ENCODE assay signal across 32 cellular contexts in genomic region chr15:58114812-58115211, GRCh38. TPM values are rescaled to one million over a fixed set of nuclear protein-coding genes. Genes with fewer than 3 reads are reported as not detected.
"Had no signal": no experiment of that assay in that cellular context is flagged by ENCODE, and none has a peak within 500 bp of the region (broad histone marks: within the 10 kb centered on the region; RNA-seq: fewer than 3 reads in every experiment).

No MANE protein-coding gene starts in this region.

- H3K9me3 ChIP-seq: gastrocnemius medialis, mucosa of descending colon, neutrophil, sigmoid colon had no signal

- ATAC-seq: activated T-cell treated with anti-CD3 and anti-CD28 coated beads, Interleukin-2, amount 50 U/mL, for 4 hours; activated T-helper 17 cell treated with anti-CD3 and anti-CD28 coated beads, Interleukin-2, amount 50 U/mL, for 72 hours; gastrocnemius medialis; left ventricle myocardium superior; mucosa of descending colon; stimulated activated memory B cell treated with anti-CD40 and anti-IgM and Interleukin-4, amounts not matched to agents 10 μg/mL and 1 μg/mL and 100 μg/mL, for 72 hours; stimulated activated naive CD8-positive, alpha-beta T cell treated with anti-CD3 and anti-CD28 coated beads, Interleukin-15, amount 100 ng/mL, for 72 hours; T-helper 17 cell had no signal

- H3K4me1 ChIP-seq: gastrocnemius medialis, sigmoid colon had no signal

- H3K9me3 Mint-ChIP-seq: activated CD4-positive, alpha-beta memory T cell treated with anti-CD3 and anti-CD28 coated beads, Interleukin-2, amount 10 ng/mL, durations not matched to agents 7 days and 5 days; activated CD4-positive, alpha-beta T cell treated with anti-CD3 and anti-CD28 coated beads, Interleukin-2, amount 10 ng/mL, durations not matched to agents 7 days and 5 days; activated T-cell treated with anti-CD3 and anti-CD28 coated beads, Interleukin-2, amount 50 U/mL, for 4 hours; activated T-helper 17 cell treated with anti-CD3 and anti-CD28 coated beads, Interleukin-2, amount 50 U/mL, for 72 hours; stimulated activated memory B cell treated with anti-CD40 and anti-IgM and Interleukin-4, amounts not matched to agents 10 μg/mL and 1 μg/mL and 100 μg/mL, for 72 hours; stimulated activated naive CD8-positive, alpha-beta T cell treated with anti-CD3 and anti-CD28 coated beads, Interleukin-15, amount 100 ng/mL, for 72 hours had no signal

- H3K27me3 ChIP-seq: sigmoid colon had no signal

- H3K4me3 Mint-ChIP-seq: activated CD4-positive, alpha-beta memory T cell treated with anti-CD3 and anti-CD28 coated beads, Interleukin-2, amount 10 ng/mL, durations not matched to agents 7 days and 5 days; activated CD4-positive, alpha-beta T cell treated with anti-CD3 and anti-CD28 coated beads, Interleukin-2, amount 10 ng/mL, durations not matched to agents 7 days and 5 days; activated T-cell treated with anti-CD3 and anti-CD28 coated beads, Interleukin-2, amount 50 U/mL, for 4 hours; activated T-helper 17 cell treated with anti-CD3 and anti-CD28 coated beads, Interleukin-2, amount 50 U/mL, for 72 hours; nephron progenitor cell; stimulated activated memory B cell treated with anti-CD40 and anti-IgM and Interleukin-4, amounts not matched to agents 10 μg/mL and 1 μg/mL and 100 μg/mL, for 72 hours; stimulated activated naive CD8-positive, alpha-beta T cell treated with anti-CD3 and anti-CD28 coated beads, Interleukin-15, amount 100 ng/mL, for 72 hours; T-helper 17 cell had no signal

- H3K4me1 Mint-ChIP-seq: activated CD4-positive, alpha-beta memory T cell treated with anti-CD3 and anti-CD28 coated beads, Interleukin-2, amount 10 ng/mL, durations not matched to agents 7 days and 5 days; activated CD4-positive, alpha-beta T cell treated with anti-CD3 and anti-CD28 coated beads, Interleukin-2, amount 10 ng/mL, durations not matched to agents 7 days and 5 days; activated T-helper 17 cell treated with anti-CD3 and anti-CD28 coated beads, Interleukin-2, amount 50 U/mL, for 72 hours; stimulated activated memory B cell treated with anti-CD40 and anti-IgM and Interleukin-4, amounts not matched to agents 10 μg/mL and 1 μg/mL and 100 μg/mL, for 72 hours; stimulated activated naive CD8-positive, alpha-beta T cell treated with anti-CD3 and anti-CD28 coated beads, Interleukin-15, amount 100 ng/mL, for 72 hours; T-helper 17 cell had no signal

- FAIRE-seq: colon had no signal

- DNase-seq: activated CD4-positive, alpha-beta memory T cell treated with anti-CD3 and anti-CD28 coated beads, Interleukin-2, amount 10 ng/mL, durations not matched to agents 7 days and 5 days; activated CD4-positive, alpha-beta T cell treated with anti-CD3 and anti-CD28 coated beads, Interleukin-2, amount 10 ng/mL, durations not matched to agents 7 days and 5 days; activated CD4-positive, CD25-positive, alpha-beta regulatory T cell treated with anti-CD3 and anti-CD28 coated beads, Interleukin-2, amount 50 U/mL, for 72 hours; activated gamma-delta T cell treated with Interleukin-2 at 50 U/mL for 16 hours; activated naive CD4-positive, alpha-beta T cell treated with anti-CD3 and anti-CD28 coated beads, Interleukin-2, amount 50 U/mL, for 16 hours; activated T-cell treated with anti-CD3 and anti-CD28 coated beads, Interleukin-2, amount 50 U/mL, for 4 hours; dermis blood vessel endothelial cell; effector CD4-positive, alpha-beta T cell; gastrocnemius medialis; glutamatergic neuron; islet precursor cell; left cardiac atrium; left ventricle myocardium superior; mucosa of descending colon; nephron progenitor cell; sigmoid colon; stimulated activated CD4-positive, alpha-beta T cell treated with anti-CD3 and anti-CD28 coated beads, Interleukin-1b, Interleukin-23, amount 100 ng/mL, for 48 hours; stimulated activated CD4-positive, alpha-beta T cell treated with anti-CD3 and anti-CD28 coated beads, Interleukin-4, amount 100 ng/mL, for 4 hours; stimulated activated CD8-positive, alpha-beta memory T cell treated with anti-CD3 and anti-CD28 coated beads, Interleukin-4, amount 100 ng/mL, for 48 hours; stimulated activated naive CD8-positive, alpha-beta T cell treated with anti-CD3 and anti-CD28 coated beads, Interleukin-15, amount 100 ng/mL, for 72 hours; substantia nigra; T-helper 17 cell; T1000 had no signal

- H3K36me3 Mint-ChIP-seq: stimulated activated memory B cell treated with anti-CD40 and anti-IgM and Interleukin-4, amounts not matched to agents 10 μg/mL and 1 μg/mL and 100 μg/mL, for 72 hours had no signal

- H3K4me2 ChIP-seq: smooth muscle cell had no signal

- H3K27ac ChIP-seq: epithelial cell of prostate, gastrocnemius medialis, neutrophil, sigmoid colon had no signal

- H3K36me3 ChIP-seq: gastrocnemius medialis, neutrophil, sigmoid colon had no signal

- H3K4me3 ChIP-seq: gastrocnemius medialis, mucosa of descending colon, sigmoid colon, smooth muscle cell had no signal

- H3K27ac Mint-ChIP-seq: activated CD4-positive, alpha-beta memory T cell treated with anti-CD3 and anti-CD28 coated beads, Interleukin-2, amount 10 ng/mL, durations not matched to agents 7 days and 5 days; activated CD4-positive, alpha-beta T cell treated with anti-CD3 and anti-CD28 coated beads, Interleukin-2, amount 10 ng/mL, durations not matched to agents 7 days and 5 days; activated T-helper 17 cell treated with anti-CD3 and anti-CD28 coated beads, Interleukin-2, amount 50 U/mL, for 72 hours; nephron progenitor cell; progenitor cell of endocrine pancreas; stimulated activated memory B cell treated with anti-CD40 and anti-IgM and Interleukin-4, amounts not matched to agents 10 μg/mL and 1 μg/mL and 100 μg/mL, for 72 hours; T-helper 17 cell had no signal

RNA-seq across cellular contexts. Expression of gene AQP9, which starts 23.4 kb away (rescaled TPM):
- total RNA-seq: activated CD4-positive, alpha-beta memory T cell treated with anti-CD3 and anti-CD28 coated beads, Interleukin-2, amount 10 ng/mL, durations not matched to agents 7 days and 5 days; activated CD4-positive, alpha-beta T cell treated with anti-CD3 and anti-CD28 coated beads, Interleukin-2, amount 10 ng/mL, durations not matched to agents 7 days and 5 days; activated T-helper 17 cell treated with anti-CD3 and anti-CD28 coated beads, Interleukin-2, amount 50 U/mL, for 72 hours; lung microvascular endothelial cell; osteocyte; progenitor cell of endocrine pancreas had no signal
- polyA plus RNA-seq: smooth muscle cell had no signal

RNA-seq across cellular contexts. Expression of gene ALDH1A2, which starts 49.3 kb away (rescaled TPM):
- total RNA-seq: activated CD4-positive, alpha-beta T cell treated with anti-CD3 and anti-CD28 coated beads, Interleukin-2, amount 10 ng/mL, durations not matched to agents 7 days and 5 days had no signal
